In genomic region chr1:6463120-6463412, GRCh38 we compare ENCODE assay signal across 1 cellular context.
TF ChIP-seq lines count a peak whose summit lies in the region.

No MANE protein-coding gene starts in this region.

TF ChIP-seq in HCT116, 20 proteins besides CTCF, POLR2A, EP300 and RAD21:
- TF ChIP-seq SP1 (IDR thresholded peaks at IDR 0.05; ENCODE audit: low read depth), result no peak
- TF ChIP-seq ELF1 (IDR thresholded peaks at IDR 0.05; ENCODE audit: borderline replicate concordance, low read depth), result no peak
- no peak for TF ChIP-seq JUND (IDR thresholded peaks at IDR 0.05)
- no peak for TF ChIP-seq ATF3 (IDR thresholded peaks at IDR 0.05)
- TF ChIP-seq ZFX (IDR thresholded peaks at IDR 0.05), result no peak
- no peak for TF ChIP-seq CEBPB (IDR thresholded peaks at IDR 0.05; ENCODE audit: low read depth)
TF ChIP-seq in HCT116: peak in this region for 0.
